In the genomic region with DNA sequence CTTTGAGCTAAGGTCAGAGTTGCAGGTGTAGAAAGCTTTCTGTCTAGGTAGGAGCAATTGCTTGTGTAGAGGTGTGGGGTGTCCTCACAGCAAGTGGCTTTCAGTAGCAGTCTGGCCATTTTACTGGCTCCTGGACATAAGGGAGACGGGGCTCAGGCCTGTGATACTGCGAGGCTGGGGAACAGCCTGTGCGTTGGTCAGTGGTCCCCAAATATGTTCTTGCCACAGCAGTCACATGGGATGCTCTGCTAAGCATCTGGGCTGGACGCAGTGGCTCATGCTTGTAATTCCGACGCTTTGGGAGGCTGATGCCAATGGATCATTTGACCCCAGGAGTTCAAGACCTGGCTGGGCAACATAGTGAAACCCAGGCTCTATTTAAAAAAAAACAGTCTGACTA, we compare ENCODE assay signal across 13 cellular contexts. TPM values are rescaled to one million over a fixed set of nuclear protein-coding genes. Genes with fewer than 3 reads are reported as not detected.
DNase-seq lines count a peak whose midpoint lies in the region; ATAC-seq and TF ChIP-seq lines count a peak whose summit lies in the region.
"Had no signal": no experiment of that assay in that cellular context is flagged by ENCODE, and none has a peak within 500 bp of the region (broad histone marks: within the 10 kb centered on the region; RNA-seq: fewer than 3 reads in every experiment).

No MANE protein-coding gene starts in this region.

- CTCF ChIA-PET in CD8-positive, alpha-beta T cell (lab: Charles Lee): interaction anchor here (0.7 kb wide), 1 partner anchor 9 kb away, joined by 3 read pairs; no protein-coding TSS in a partner anchor
- CTCF ChIA-PET in activated CD8-positive, alpha-beta T cell treated with anti-CD3 and anti-CD28 coated beads, Interleukin-2, amount 10 ng/mL, durations not matched to agents 7 days and 5 days (lab: Charles Lee): no interaction called here
- CTCF ChIA-PET in naive thymus-derived CD4-positive, alpha-beta T cell (lab: Charles Lee): interaction anchor here (0.7 kb wide), 1 partner anchor 51 kb away, joined by 3 read pairs; no protein-coding TSS in a partner anchor

- peaks cover 50% of the 10 kb centered on the region for H3K36me3 Mint-ChIP-seq in CD8-positive, alpha-beta T cell
- peaks cover 57% of the 10 kb centered on the region for H3K36me3 Mint-ChIP-seq in activated CD8-positive, alpha-beta T cell treated with anti-CD3 and anti-CD28 coated beads, Interleukin-2, amount 10 ng/mL, durations not matched to agents 7 days and 5 days (ENCODE audit: low read depth)
- peaks cover 0 to 36% (median 17%) of the 10 kb centered on the region in 5 donors for H3K36me3 Mint-ChIP-seq in naive thymus-derived CD4-positive, alpha-beta T cell

- H3K4me3 Mint-ChIP-seq in CD8-positive, alpha-beta T cell: peak overlapping the region; percentile 11
- H3K4me3 Mint-ChIP-seq in activated CD8-positive, alpha-beta T cell treated with anti-CD3 and anti-CD28 coated beads, Interleukin-2, amount 10 ng/mL, durations not matched to agents 7 days and 5 days: peak overlapping the region; percentile 99
- H3K4me3 Mint-ChIP-seq in naive thymus-derived CD4-positive, alpha-beta T cell: peak overlapping the region in 9 of 10 donors; percentile 74 to 95 (median 89)

- peaks cover 13% of the 10 kb centered on the region for H3K4me1 ChIP-seq in CD8-positive, alpha-beta T cell (ENCODE audit: insufficient read depth, low read length)
- peaks cover 17% of the 10 kb centered on the region for H3K4me1 ChIP-seq in HUES48 (ENCODE audit: control insufficient read depth, insufficient read depth, low read length)
- H3K4me1 ChIP-seq in naive thymus-derived CD4-positive, alpha-beta T cell (ENCODE audit: control insufficient read depth in 2 of 2, insufficient read depth in 2 of 2, low read length in 2 of 2): peaks cover 5 to 7% of the 10 kb centered on the region in 2 donors

- H3K4me3 ChIP-seq in CD8-positive, alpha-beta T cell (ENCODE audit: low read depth, low read length): no peak overlapping the region
- peak overlapping the region; percentile 80 for H3K4me3 ChIP-seq in HUES48 (ENCODE audit: low read depth, low read length)
- H3K4me3 ChIP-seq in naive thymus-derived CD4-positive, alpha-beta T cell (ENCODE audit: low read length): no peak overlapping the region
- H3K4me3 ChIP-seq: lung had no signal

- POLR2A ChIA-PET in CD8-positive, alpha-beta T cell (lab: Charles Lee): no interaction called here
- POLR2A ChIA-PET in activated CD8-positive, alpha-beta T cell treated with anti-CD3 and anti-CD28 coated beads, Interleukin-2, amount 10 ng/mL, durations not matched to agents 7 days and 5 days (lab: Charles Lee): interaction anchor here (1.0 to 1.7 kb wide), 3 partner anchors 8 to 25 kb away, joined by 3 to 9 read pairs (median 6); no protein-coding TSS in a partner anchor
- POLR2A ChIA-PET in naive thymus-derived CD4-positive, alpha-beta T cell (lab: Charles Lee): interaction anchor here (1.2 kb wide), 1 partner anchor 144 kb away, joined by 3 read pairs; no protein-coding TSS in a partner anchor

- TF ChIP-seq CTCF in CD8-positive, alpha-beta T cell (IDR thresholded peaks at IDR 0.05): no peak

- 0 out of 2 replicates have a peak overlapping the region, but pooled peaks have one; percentile 26 for H3K9ac ChIP-seq in HUES48 (ENCODE audit: low read depth, low read length)

- H3K4me1 Mint-ChIP-seq in CD8-positive, alpha-beta T cell (ENCODE audit: low read depth): peaks cover 17% of the 10 kb centered on the region
- H3K4me1 Mint-ChIP-seq in activated CD8-positive, alpha-beta T cell treated with anti-CD3 and anti-CD28 coated beads, Interleukin-2, amount 10 ng/mL, durations not matched to agents 7 days and 5 days (ENCODE audit: low read depth): peaks cover 57% of the 10 kb centered on the region
- H3K4me1 Mint-ChIP-seq in naive thymus-derived CD4-positive, alpha-beta T cell: peaks cover 16 to 41% (median 19%) of the 10 kb centered on the region in 7 donors

- intact Hi-C loops in CD8-positive, alpha-beta T cell (cut with DNase I, micrococcal nuclease): loop anchor here (5.0 to 10.0 kb wide), 3 partner anchors 623 to 1125 kb away; a partner anchor contains a TSS
- intact Hi-C loops in naive thymus-derived CD4-positive, alpha-beta T cell (cut with micrococcal nuclease): no loop called here

- no peak overlapping the region for H3K27ac Mint-ChIP-seq in CD8-positive, alpha-beta T cell
- H3K27ac Mint-ChIP-seq in activated CD8-positive, alpha-beta T cell treated with anti-CD3 and anti-CD28 coated beads, Interleukin-2, amount 10 ng/mL, durations not matched to agents 7 days and 5 days: peak overlapping the region; percentile 80
- peak overlapping the region in 4 of 9 donors; percentile 65 to 84 (median 70) for H3K27ac Mint-ChIP-seq in naive thymus-derived CD4-positive, alpha-beta T cell

- H3K27me3 Mint-ChIP-seq in CD8-positive, alpha-beta T cell (ENCODE audit: low read depth): no peaks in the 10 kb centered on the region
- no peaks in the 10 kb centered on the region for H3K27me3 Mint-ChIP-seq in activated CD8-positive, alpha-beta T cell treated with anti-CD3 and anti-CD28 coated beads, Interleukin-2, amount 10 ng/mL, durations not matched to agents 7 days and 5 days (ENCODE audit: low read depth)
- no peaks in the 10 kb centered on the region for H3K27me3 Mint-ChIP-seq in naive thymus-derived CD4-positive, alpha-beta T cell

- DNase-seq in CD8-positive, alpha-beta T cell: no peak
- no peak for DNase-seq in activated CD8-positive, alpha-beta T cell treated with anti-CD3 and anti-CD28 coated beads, Interleukin-2, amount 10 ng/mL, durations not matched to agents 7 days and 5 days
- no peak for DNase-seq in naive thymus-derived CD4-positive, alpha-beta T cell
- DNase-seq in AG08395 (ENCODE audit: low spot score) (no peak), foreskin melanocyte (no peak)
- no peak for DNase-seq in central memory CD4-positive, alpha-beta T cell
- DNase-seq: brain microvascular endothelial cell, IMR-90, NCI-H2081 treated with DMSO at 0.1 percent for 48 hours, OCI-M1, stomach had no signal

- ATAC-seq in CD8-positive, alpha-beta T cell: no peak
- ATAC-seq in activated CD8-positive, alpha-beta T cell treated with anti-CD3 and anti-CD28 coated beads, Interleukin-2, amount 10 ng/mL, durations not matched to agents 7 days and 5 days: no peak
- ATAC-seq in naive thymus-derived CD4-positive, alpha-beta T cell: no peak

- H3K9me3 ChIP-seq in CD8-positive, alpha-beta T cell (ENCODE audit: low read length): no peaks in the 10 kb centered on the region
- H3K9me3 ChIP-seq in HUES48 (ENCODE audit: control insufficient read depth, insufficient read depth, low read length): no peaks in the 10 kb centered on the region
- no peaks in the 10 kb centered on the region for H3K9me3 ChIP-seq in naive thymus-derived CD4-positive, alpha-beta T cell (ENCODE audit: control insufficient read depth in 2 of 3, low read length in 3 of 3)
- H3K9me3 ChIP-seq: stomach had no signal

- no peak overlapping the region for H3K27ac ChIP-seq in CD8-positive, alpha-beta T cell (ENCODE audit: low read depth, low read length)
- peak overlapping the region; percentile 33 for H3K27ac ChIP-seq in HUES48 (ENCODE audit: low read depth, low read length)
- H3K27ac ChIP-seq in naive thymus-derived CD4-positive, alpha-beta T cell (ENCODE audit: low read depth, low read length): no peak overlapping the region
- H3K27ac ChIP-seq: brain microvascular endothelial cell, stomach had no signal

- no peaks in the 10 kb centered on the region for H3K27me3 ChIP-seq in CD8-positive, alpha-beta T cell (ENCODE audit: insufficient read depth, low read length)
- no peaks in the 10 kb centered on the region for H3K27me3 ChIP-seq in HUES48 (ENCODE audit: control insufficient read depth, insufficient read depth, low read length)
- H3K27me3 ChIP-seq in naive thymus-derived CD4-positive, alpha-beta T cell (ENCODE audit: control insufficient read depth in 2 of 2, insufficient read depth in 2 of 2, low read length in 2 of 2): no peaks in the 10 kb centered on the region
- H3K27me3 ChIP-seq: brain microvascular endothelial cell, stomach had no signal

- H3K9me3 Mint-ChIP-seq in CD8-positive, alpha-beta T cell: no peaks in the 10 kb centered on the region
- no peaks in the 10 kb centered on the region for H3K9me3 Mint-ChIP-seq in activated CD8-positive, alpha-beta T cell treated with anti-CD3 and anti-CD28 coated beads, Interleukin-2, amount 10 ng/mL, durations not matched to agents 7 days and 5 days (ENCODE audit: insufficient read depth)
- peaks cover 0 to 7% (median 0%) of the 10 kb centered on the region in 11 donors for H3K9me3 Mint-ChIP-seq in naive thymus-derived CD4-positive, alpha-beta T cell

- peaks cover 24% of the 10 kb centered on the region for H3K36me3 ChIP-seq in CD8-positive, alpha-beta T cell (ENCODE audit: insufficient read depth, low read length)
- peaks cover 60% of the 10 kb centered on the region for H3K36me3 ChIP-seq in HUES48 (ENCODE audit: control insufficient read depth, insufficient read depth, low read length)
- peaks cover 0 to 34% (median 0%) of the 10 kb centered on the region in 3 experiments for H3K36me3 ChIP-seq in naive thymus-derived CD4-positive, alpha-beta T cell (ENCODE audit: control insufficient read depth in 2 of 3, insufficient read depth in 3 of 3, low read length in 3 of 3)
- H3K36me3 ChIP-seq: brain microvascular endothelial cell had no signal

RNA-seq across cellular contexts. Expression of a gene that starts 1.9 kb away (rescaled TPM):
- 10 to 100 TPM; 29.3 to 32.0 TPM for total RNA-seq in CD8-positive, alpha-beta T cell
- total RNA-seq in activated CD8-positive, alpha-beta T cell treated with anti-CD3 and anti-CD28 coated beads, Interleukin-2, amount 10 ng/mL, durations not matched to agents 7 days and 5 days: 100 to 1,000 TPM; 275 to 287 TPM
- total RNA-seq in naive thymus-derived CD4-positive, alpha-beta T cell: 100 to 1,000 TPM in 1 of 5 experiments, 10 to 100 TPM in 4; 34.7 to 208 (median 50.7) TPM
- 10 to 100 TPM; 19.7 to 26.4 TPM for polyA plus RNA-seq in naive thymus-derived CD4-positive, alpha-beta T cell

RNA-seq across cellular contexts. Expression of a gene that starts 21.0 kb away (rescaled TPM):
- under 1 TPM; 0.52 to 0.83 TPM for total RNA-seq in CD8-positive, alpha-beta T cell
- total RNA-seq in activated CD8-positive, alpha-beta T cell treated with anti-CD3 and anti-CD28 coated beads, Interleukin-2, amount 10 ng/mL, durations not matched to agents 7 days and 5 days: under 1 TPM; 0.34 to 0.68 TPM
- 10 to 100 TPM in 1 of 5 experiments, 1 to 10 TPM in 3, under 1 TPM in 1; 0.92 to 54.0 (median 6.6) TPM for total RNA-seq in naive thymus-derived CD4-positive, alpha-beta T cell
- polyA plus RNA-seq in naive thymus-derived CD4-positive, alpha-beta T cell: under 1 TPM; 0.14 to 0.19 TPM

Comparison
In these comparisons a context has a peak if more than half of its experiments do, and no peak if none do; other contexts are left out.
1. H3K4me3 Mint-ChIP-seq: peak in every context shown above with its lines; median percentile 99 in activated CD8-positive, alpha-beta T cell treated with anti-CD3 and anti-CD28 coated beads, Interleukin-2, amount 10 ng/mL, durations not matched to agents 7 days and 5 days; 89 in naive thymus-derived CD4-positive, alpha-beta T cell; 11 in CD8-positive, alpha-beta T cell.
2. intact Hi-C loops: an anchor here in CD8-positive, alpha-beta T cell (5.0 to 10.0 kb wide); none called in naive thymus-derived CD4-positive, alpha-beta T cell.